2 cellular contexts compared by ENCODE assay signal in genomic region chr6:89440200-89440599, GRCh38.
TF ChIP-seq lines count a peak whose summit lies in the region.

No MANE protein-coding gene starts in this region.

TF ChIP-seq in GM23338, 12 proteins besides CTCF, POLR2A, EP300 and RAD21 (continued from another document):
- TF ChIP-seq ZNF462 (CRISPR knock-in tag; IDR thresholded peaks at IDR 0.05), result no peak
- TF ChIP-seq STAT1 (IDR thresholded peaks at IDR 0.05; ENCODE audit: unreplicated experiment), result no peak
- no peak for TF ChIP-seq ZNF331 (CRISPR knock-in tag; IDR thresholded peaks at IDR 0.05; ENCODE audit: low read depth)
- TF ChIP-seq EZH2phosphoT487 (IDR thresholded peaks at IDR 0.05; ENCODE audit: unreplicated experiment), result no peak
- no peak for TF ChIP-seq POLR2AphosphoS5 (IDR thresholded peaks at IDR 0.05; ENCODE audit: low read depth)

TF ChIP-seq in WTC11, 78 proteins besides CTCF, POLR2A, EP300 and RAD21 (continued from another document):
- no peak for TF ChIP-seq ZNF512 (CRISPR knock-in tag; IDR thresholded peaks at IDR 0.05; ENCODE audit: borderline replicate concordance)
- TF ChIP-seq ATF1 (CRISPR knock-in tag; IDR thresholded peaks at IDR 0.05), result no peak
- TF ChIP-seq ATF3 (CRISPR knock-in tag; conservative IDR thresholded peaks at IDR 0.05), result no peak
- TF ChIP-seq ZNF317 (CRISPR knock-in tag; IDR thresholded peaks at IDR 0.05; ENCODE audit: borderline replicate concordance, low read depth), result no peak
- TF ChIP-seq PRRX2 (CRISPR knock-in tag; IDR thresholded peaks at IDR 0.05), result no peak
- TF ChIP-seq USF2 (CRISPR knock-in tag; IDR thresholded peaks at IDR 0.05), result no peak
- TF ChIP-seq STAT6 (CRISPR knock-in tag; conservative IDR thresholded peaks at IDR 0.05; ENCODE audit: low read depth), result no peak
- TF ChIP-seq CBFB (CRISPR knock-in tag; IDR thresholded peaks at IDR 0.05; ENCODE audit: low read depth), result no peak
